In genomic region chr2:28395334-28396061, GRCh38 we compare ENCODE assay signal across 8 cellular contexts. TPM values are rescaled to one million over a fixed set of nuclear protein-coding genes. Genes with fewer than 3 reads are reported as not detected.
DNase-seq lines count a peak whose midpoint lies in the region; ATAC-seq, FAIRE-seq and TF ChIP-seq lines count a peak whose summit lies in the region.

No MANE protein-coding gene starts in this region.

- intact Hi-C loops in Right ventricle myocardium inferior (cut with DNase I) = loop anchor here (1.0 to 10.0 kb wide), 4 partner anchors 161 to 693 kb away; no protein-coding TSS in a partner anchor

- H3K4me3 ChIP-seq in skin epidermis = peak overlapping the region; percentile 63 to 91 (median 81)

- ATAC-seq in SK-N-SH treated with all-trans-retinoic acid at 6 μM for 48 hours (no peak), Right ventricle myocardium inferior (peak; percentile 2), GM18517 (IDR thresholded peaks at IDR 0.05; ENCODE audit: unreplicated experiment) (no peak)

- FAIRE-seq in urothelium cell line (lab: Jason Lieb, UNC) = no peak

- peak; percentile 76 for DNase-seq in HCEC 1CT
- DNase-seq in Right ventricle myocardium inferior (ENCODE audit: missing footprints) = peak; percentile 79
- no peak for DNase-seq in urothelium cell line (ENCODE audit: low spot score)
- no peak for DNase-seq in GM19240 (ENCODE audit: insufficient read length, low spot score)
- no peak for DNase-seq in DMS53 treated with DMSO at 0.1 percent for 48 hours (lab: John Stamatoyannopoulos, UW; ENCODE audit: unreplicated experiment)

- H3K27ac ChIP-seq in skin epidermis = peak overlapping the region; percentile 95 to 100 (median 100)

TF ChIP-seq in SK-N-SH treated with all-trans-retinoic acid at 6 μM for 48 hours, 23 proteins besides CTCF, POLR2A, EP300 and RAD21:
- TF ChIP-seq RARB (CRISPR knock-in tag; IDR thresholded peaks at IDR 0.05) (no peak), SNAI2 (CRISPR knock-in tag; IDR thresholded peaks at IDR 0.05) (peak; percentile 57; the same call in 1 of the 2 replicates)

RNA-seq across cellular contexts. Expression of gene FOSL2, which starts 2.8 kb away (rescaled TPM):
- total RNA-seq in Right ventricle myocardium inferior = 48.5 TPM

Comparison
In these comparisons a context has a peak if more than half of its experiments do, and no peak if none do; other contexts are left out.
1. DNase-seq: peak in HCEC 1CT (single experiment) and Right ventricle myocardium inferior (single experiment); none in urothelium cell line (single experiment), GM19240 (single experiment) and DMS53 treated with DMSO at 0.1 percent for 48 hours (single experiment).